30 cellular contexts compared by ENCODE assay signal in the genomic region with DNA sequence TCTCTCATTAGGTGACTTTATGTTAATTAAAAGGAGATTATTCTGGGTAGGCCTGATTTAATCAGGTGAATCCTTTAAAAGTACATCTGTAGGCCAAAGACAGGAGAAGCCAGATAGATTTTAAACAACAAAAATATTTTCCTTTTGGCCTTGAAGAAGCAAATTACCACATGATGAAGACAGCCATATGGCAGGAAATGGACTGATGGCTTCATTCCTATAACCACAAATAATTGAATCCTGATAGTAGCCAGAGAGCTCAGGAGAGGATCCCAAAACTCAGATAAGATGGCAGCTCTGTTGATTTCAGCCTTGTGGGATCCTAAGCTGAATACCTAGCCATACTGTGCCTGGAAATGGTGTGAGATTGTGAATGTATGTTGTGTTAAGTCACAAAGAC.
"Had no signal": no experiment of that assay in that cellular context is flagged by ENCODE, and none has a peak within 500 bp of the region (broad histone marks: within the 10 kb centered on the region; RNA-seq: fewer than 3 reads in every experiment).

No MANE protein-coding gene starts in this region.

- H3K4me1 ChIP-seq: foreskin keratinocyte, gastroesophageal sphincter, heart left ventricle, left lung, prostate gland, right atrium auricular region, stomach, thyroid gland had no signal

- H3K36me3 ChIP-seq: gastroesophageal sphincter, heart left ventricle, left lung, prostate gland, right atrium auricular region, stomach, thyroid gland had no signal

- H3K36me3 Mint-ChIP-seq: mesothelial cell of epicardium, naive B cell had no signal

- H3K27ac Mint-ChIP-seq: dendritic cell treated with granulocyte-macrophage colony-stimulating factor and Interleukin-4, amounts not matched to agents 40 ng/mL and 50 ng/mL, for 4 days; endodermal cell; mesothelial cell of epicardium; naive B cell; nephron progenitor cell had no signal

- H3K4me1 Mint-ChIP-seq: naive B cell, nephron progenitor cell had no signal

- H3K4me3 Mint-ChIP-seq: dendritic cell treated with granulocyte-macrophage colony-stimulating factor and Interleukin-4, amounts not matched to agents 40 ng/mL and 50 ng/mL, for 4 days; endodermal cell; mesothelial cell of epicardium; naive B cell; nephron progenitor cell had no signal

- H3K9me3 Mint-ChIP-seq: dendritic cell treated with granulocyte-macrophage colony-stimulating factor and Interleukin-4, amounts not matched to agents 40 ng/mL and 50 ng/mL, for 4 days; nephron progenitor cell had no signal

- H3K27me3 Mint-ChIP-seq: dendritic cell treated with granulocyte-macrophage colony-stimulating factor and Interleukin-4, amounts not matched to agents 40 ng/mL and 50 ng/mL, for 4 days had no signal

- H3K27me3 ChIP-seq: foreskin keratinocyte, gastroesophageal sphincter, hepatocyte, right atrium auricular region, stomach, thyroid gland had no signal

- H3K9me3 ChIP-seq: gastroesophageal sphincter, heart left ventricle, left lung, mucosa of descending colon, prostate gland, right atrium auricular region, thyroid gland had no signal

- DNase-seq: effector CD8-positive, alpha-beta T cell; endodermal cell; foreskin keratinocyte; heart left ventricle; left cardiac atrium; left lung; mesenchymal stem cell; mucosa of descending colon; naive B cell; nephron progenitor cell; nucleus accumbens; stimulated activated CD4-positive, alpha-beta T cell treated with anti-CD3 and anti-CD28 coated beads, Interleukin-12 subunit alpha, Interleukin-12 subunit beta, amount 100 ng/mL, for 4 hours; stimulated activated CD4-positive, alpha-beta T cell treated with anti-CD3 and anti-CD28 coated beads, Interleukin-1b, Interleukin-23, amount 100 ng/mL, for 48 hours; stimulated activated CD4-positive, alpha-beta T cell treated with anti-CD3 and anti-CD28 coated beads, Interleukin-4, amount 100 ng/mL, for 1 hour; stimulated activated CD8-positive, alpha-beta memory T cell treated with anti-CD3 and anti-CD28 coated beads, Interleukin-4, amount 100 ng/mL, for 48 hours; stimulated activated naive CD4-positive, alpha-beta T cell treated with Interleukin-2 at 50 U/mL for 16 hours; stomach; thyroid gland; trophoblast cell had no signal

- ATAC-seq: esophagus mucosa, foreskin keratinocyte, gastroesophageal sphincter, heart left ventricle, left cardiac atrium, left lung, mucosa of descending colon, sciatic nerve had no signal

- H3K4me3 ChIP-seq: gastroesophageal sphincter, heart left ventricle, hepatocyte, left lung, mucosa of descending colon, prostate gland, right atrium auricular region, smooth muscle cell, stomach, thyroid gland had no signal

- FAIRE-seq: colon, islet of Langerhans had no signal
